Comparison of ENCODE assay signal across 8 cellular contexts in the genomic region with DNA sequence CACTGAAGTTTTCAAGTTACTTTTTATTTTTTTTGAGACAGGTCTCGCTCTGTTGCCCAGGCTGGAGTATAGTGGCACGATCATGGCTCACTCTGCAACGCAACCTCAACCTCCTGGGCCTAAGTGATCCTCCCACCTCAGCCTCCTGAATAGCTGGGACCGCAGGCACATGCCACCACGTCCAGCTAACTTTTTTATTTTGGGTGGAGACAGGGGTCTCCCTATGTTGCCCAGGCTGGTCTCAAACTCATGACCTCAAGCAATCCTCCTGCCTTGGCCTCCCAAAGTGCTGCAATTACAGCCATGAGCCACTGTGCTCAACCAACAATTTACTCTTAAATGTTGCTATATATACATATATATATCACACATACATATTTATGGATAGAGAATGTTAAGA. TPM values are rescaled to one million over a fixed set of nuclear protein-coding genes. Genes with fewer than 3 reads are reported as not detected.
A peak's percentile ranks its signal among the peaks of the same experiment; 100 is the strongest.
DNase-seq lines count a peak whose midpoint lies in the region; ATAC-seq, FAIRE-seq and TF ChIP-seq lines count a peak whose summit lies in the region.

No MANE protein-coding gene starts in this region.

- peak overlapping the region; percentile 70; the same call in 1 of the 2 replicates for H3K4me3 ChIP-seq in ACC112 (ENCODE audit: low read depth, low read length)
- H3K4me3 ChIP-seq in duodenal mucosa (ENCODE audit: low read depth in 1 of 2, low read length in 2 of 2), result no peak overlapping the region
- no peak overlapping the region for H3K4me3 ChIP-seq in pancreas
- H3K4me3 ChIP-seq in MG63, result no peak overlapping the region

- DNase-seq in pancreas, result no peak
- DNase-seq in SK-N-DZ (ENCODE audit: low spot score), result no peak
- no peak for DNase-seq in HPDE6-E6E7 (ENCODE audit: extremely low spot score)
- DNase-seq in NCI-H1436 treated with DMSO at 0.1 percent for 48 hours (lab: John Stamatoyannopoulos, UW), result no peak
- no peak for DNase-seq in MG63

- H3K9me3 ChIP-seq in KOPT-K1 (ENCODE audit: insufficient read depth, low read length, poor library complexity, severe bottlenecking) (peaks cover 10% of the 10 kb centered on the region), duodenal mucosa (ENCODE audit: control insufficient read depth in 1 of 2, low read length in 2 of 2) (peaks cover 0 to 6% of the 10 kb centered on the region in 2 donors), pancreas (no peaks in the 10 kb centered on the region), MG63 (0 out of 2 replicates have a peak, but pooled peaks cover 3% of the 10 kb centered on the region)

- no peaks in the 10 kb centered on the region for H3K79me2 ChIP-seq in ACC112 (ENCODE audit: control insufficient read depth, insufficient read depth, low read length, unreplicated experiment)

- peaks cover 3% of the 10 kb centered on the region; the same call in 1 of the 2 replicates for H3K36me3 ChIP-seq in ACC112 (ENCODE audit: insufficient read depth, low read length)
- H3K36me3 ChIP-seq in KOPT-K1 (ENCODE audit: insufficient read depth, low read length), result no peaks in the 10 kb centered on the region
- H3K36me3 ChIP-seq in duodenal mucosa (ENCODE audit: control insufficient read depth in 1 of 2, insufficient read depth in 2 of 2, low read length in 2 of 2), result no peaks in the 10 kb centered on the region
- H3K36me3 ChIP-seq in pancreas, result no peaks in the 10 kb centered on the region
- no peaks in the 10 kb centered on the region for H3K36me3 ChIP-seq in MG63

- no peak for FAIRE-seq in pancreas (lab: Jason Lieb, UNC)

- intact Hi-C loops in pancreas (cut with DNase I), result no loop called here

- ATAC-seq in pancreas, result no peak

- TF ChIP-seq CTCF in pancreas (IDR thresholded peaks at IDR 0.05), result no peak

- no peak overlapping the region for H2AFZ ChIP-seq in ACC112 (ENCODE audit: low read length, unreplicated experiment)

- H3K27me3 ChIP-seq in ACC112 (ENCODE audit: insufficient read depth, low read length) (no peaks in the 10 kb centered on the region), duodenal mucosa (ENCODE audit: control insufficient read depth in 1 of 2, insufficient read depth in 2 of 2, low read length in 2 of 2) (no peaks in the 10 kb centered on the region), pancreas (no peaks in the 10 kb centered on the region), MG63 (no peaks in the 10 kb centered on the region)

- 95 to 98% methylated on average over 5 of the region's 5 CpGs for WGBS in pancreas, 2 donors

- peak overlapping the region in 1 of 2 donors; percentile 77 for H3K9ac ChIP-seq in duodenal mucosa (ENCODE audit: low read depth in 1 of 2, low read length in 2 of 2)

- H3K4me1 ChIP-seq in ACC112 (ENCODE audit: control insufficient read depth, insufficient read depth, low read length, unreplicated experiment) (peaks cover 42% of the 10 kb centered on the region), duodenal mucosa (ENCODE audit: control insufficient read depth in 1 of 2, insufficient read depth in 2 of 2, low read length in 2 of 2) (peaks cover 51 to 73% of the 10 kb centered on the region in 2 donors), pancreas (peaks cover 10 to 35% (median 27%) of the 10 kb centered on the region in 3 donors)

- peak overlapping the region; percentile 99 for H3K27ac ChIP-seq in ACC112 (ENCODE audit: low read depth, low read length)
- peak overlapping the region; percentile 85 for H3K27ac ChIP-seq in KOPT-K1 (ENCODE audit: low read depth, low read length, poor library complexity, severe bottlenecking)
- H3K27ac ChIP-seq in duodenal mucosa (ENCODE audit: low read depth, low read length), result peak overlapping the region; percentile 59
- peak overlapping the region; percentile 66 to 89 (median 78) for H3K27ac ChIP-seq in pancreas

RNA-seq across cellular contexts. Expression of gene LGALS3, which starts 27.4 kb away (rescaled TPM):
- 10 to 100 TPM; 22.6 to 77.8 (median 40.6) TPM for total RNA-seq in pancreas
- polyA plus RNA-seq in pancreas, result 10 to 100 TPM; 53.1 to 74.7 TPM
- polyA plus RNA-seq in SK-N-DZ (2014; cell fraction: cytosol; rRNA removed), result not detected in 2 replicates
- polyA plus RNA-seq in SK-N-DZ (2014; cell fraction: nucleus; rRNA removed), result 1.3 TPM in 1 of 2 replicates, not detected in the other
- 90.5 and 117 TPM in 2 replicates for total RNA-seq in MG63 (2014; rRNA removed; shearing (Covaris generic); ENCODE audit: low replicate concordance)

RNA-seq across cellular contexts. Expression of gene MAPK1IP1L, which starts 50.3 kb away (rescaled TPM):
- total RNA-seq in pancreas, result 10 to 100 TPM; 15.2 to 29.7 (median 23.1) TPM
- 10 to 100 TPM; 12.9 to 24.2 TPM for polyA plus RNA-seq in pancreas
- polyA plus RNA-seq in SK-N-DZ (2014; cell fraction: cytosol; rRNA removed), result 41.2 and 49.6 TPM in 2 replicates
- polyA plus RNA-seq in SK-N-DZ (2014; cell fraction: nucleus; rRNA removed), result 10.2 and 20.9 TPM in 2 replicates
- 14.8 and 15.0 TPM in 2 replicates for total RNA-seq in MG63 (2014; rRNA removed; shearing (Covaris generic); ENCODE audit: low replicate concordance)
